Comparison of ENCODE assay signal across 8 cellular contexts in the genomic region with DNA sequence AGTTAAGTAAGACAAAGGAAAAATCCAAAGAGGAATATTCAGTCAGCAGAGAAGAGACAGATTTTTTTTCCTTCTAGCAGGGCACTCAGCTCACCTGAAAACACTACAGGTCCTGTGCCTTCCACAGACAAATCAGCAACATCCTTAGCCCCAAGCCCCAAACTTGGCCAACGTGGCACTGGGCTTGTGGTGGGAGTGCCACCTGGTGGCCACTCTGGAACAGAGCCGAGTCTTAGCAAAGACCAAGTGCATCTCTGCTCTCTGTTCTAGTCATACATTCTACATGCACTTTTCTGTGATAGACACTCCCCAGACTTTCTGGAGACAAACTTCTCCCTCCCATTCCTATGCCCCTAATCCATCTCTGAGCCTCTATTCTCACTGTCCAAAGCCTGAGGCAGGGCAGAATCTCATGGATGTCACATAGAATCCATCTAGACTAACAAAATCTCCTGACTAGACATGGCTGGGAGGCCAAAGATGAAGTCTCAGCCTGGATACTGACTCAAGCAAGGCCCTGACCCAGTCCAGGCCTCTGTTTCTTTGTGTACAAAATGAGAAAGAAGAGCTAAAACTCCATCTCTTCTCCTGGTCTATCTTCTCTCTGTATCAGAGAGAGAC. TPM values are rescaled to one million over a fixed set of nuclear protein-coding genes. Genes with fewer than 3 reads are reported as not detected.
DNase-seq lines count a peak whose midpoint lies in the region; ATAC-seq, FAIRE-seq and TF ChIP-seq lines count a peak whose summit lies in the region.

No MANE protein-coding gene starts in this region.

- H3K9me3 ChIP-seq in ascending aorta (no peaks in the 10 kb centered on the region), spleen (no peaks in the 10 kb centered on the region)

- ATAC-seq in GM21723 (IDR thresholded peaks at IDR 0.05; ENCODE audit: unreplicated experiment) (peak; percentile 36), GM18861 (IDR thresholded peaks at IDR 0.05; ENCODE audit: unreplicated experiment) (no peak)

- no peak overlapping the region for H3K27ac ChIP-seq in ascending aorta
- no peak overlapping the region for H3K27ac ChIP-seq in spleen

- WGBS in spleen, 5 donors, result 0 to 3% (median 0%) methylated on average over 2 of the region's 2 CpGs

- no peaks in the 10 kb centered on the region for H3K36me3 ChIP-seq in ascending aorta
- no peaks in the 10 kb centered on the region for H3K36me3 ChIP-seq in spleen

- H3K4me3 ChIP-seq in AG10803 (ENCODE audit: low read length) (no peak overlapping the region), ascending aorta (no peak overlapping the region), spleen (no peak overlapping the region)

- intact Hi-C loops in ascending aorta (cut with DNase I), result loop anchor here (1.0 kb wide), 2 partner anchors 57 to 66 kb away; no protein-coding TSS in a partner anchor
- intact Hi-C loops in spleen (cut with DNase I; ENCODE audit: low total_unique reads), result loop anchor here (2.0 kb wide), 1 partner anchor 56 kb away; no protein-coding TSS in a partner anchor

- peak; percentile 41 for FAIRE-seq in TTC549 (lab: Jason Lieb, UNC)

- no peak for TF ChIP-seq POLR2A in spleen (IDR thresholded peaks at IDR 0.05)

- H3K27me3 ChIP-seq in ascending aorta (no peaks in the 10 kb centered on the region), spleen (replicated peaks in 1 of 7) (no peaks in the 10 kb centered on the region)

- H3K4me1 ChIP-seq in ascending aorta, result peaks cover 0 to 6% of the 10 kb centered on the region in 2 donors
- peaks cover 6 to 72% (median 32%) of the 10 kb centered on the region in 6 donors for H3K4me1 ChIP-seq in spleen

- DNase-seq in AG10803 (ENCODE audit: low read depth), result peak; percentile 74
- peak; percentile 33 to 40 for DNase-seq in NCI-H187 (lab: John Stamatoyannopoulos, UW)
- DNase-seq in ascending aorta (ENCODE audit: low spot score in 2 of 2), result peak in 1 of 2 donors; percentile 80
- peak; percentile 82 for DNase-seq in hepatic stellate cell (ENCODE audit: low spot score)
- DNase-seq in spleen, result peak; percentile 94

- TF ChIP-seq CTCF in AG10803 (conservative IDR thresholded peaks at IDR 0.05; ENCODE audit: low read length), result peak; percentile 94
- TF ChIP-seq CTCF in ascending aorta (IDR thresholded peaks at IDR 0.05), result peak; percentile 79 to 89 (median 87)
- peak; percentile 85 to 96 (median 94) for TF ChIP-seq CTCF in spleen (IDR thresholded peaks at IDR 0.05 in 8 of 11, conservative IDR thresholded peaks at IDR 0.05 in 3 of 11)

RNA-seq across cellular contexts. Expression of a gene that starts 5.0 kb away (rescaled TPM):
- total RNA-seq in ascending aorta (5.5 TPM), spleen (100 to 1,000 TPM in 5 of 7 donors, 10 to 100 TPM in 2; 74.9 to 150 (median 132) TPM)
- 100 to 1,000 TPM in 1 of 3 donors, 10 to 100 TPM in 2; 41.6 to 154 (median 78.4) TPM for polyA plus RNA-seq in spleen

RNA-seq across cellular contexts. Expression of a gene that starts 22.2 kb away (rescaled TPM):
- total RNA-seq in ascending aorta (63.4 TPM), spleen (10 to 100 TPM; 37.4 to 83.9 (median 47.8) TPM)
- polyA plus RNA-seq in spleen, result 10 to 100 TPM; 36.9 to 58.2 (median 42.3) TPM

Comparison
In these comparisons a context has a peak if more than half of its experiments do, and no peak if none do; other contexts are left out.
1. RNA of a gene that starts 5.0 kb away (total RNA-seq): 74.9 to 150 TPM in spleen; 5.5 TPM in ascending aorta (single experiment); every median in the first group is over 10 times any median in the second.
2. Peak in every context shown above with its lines, with median percentiles within 50 percentile points of each other: CTCF ChIP-seq.